In the genomic region with DNA sequence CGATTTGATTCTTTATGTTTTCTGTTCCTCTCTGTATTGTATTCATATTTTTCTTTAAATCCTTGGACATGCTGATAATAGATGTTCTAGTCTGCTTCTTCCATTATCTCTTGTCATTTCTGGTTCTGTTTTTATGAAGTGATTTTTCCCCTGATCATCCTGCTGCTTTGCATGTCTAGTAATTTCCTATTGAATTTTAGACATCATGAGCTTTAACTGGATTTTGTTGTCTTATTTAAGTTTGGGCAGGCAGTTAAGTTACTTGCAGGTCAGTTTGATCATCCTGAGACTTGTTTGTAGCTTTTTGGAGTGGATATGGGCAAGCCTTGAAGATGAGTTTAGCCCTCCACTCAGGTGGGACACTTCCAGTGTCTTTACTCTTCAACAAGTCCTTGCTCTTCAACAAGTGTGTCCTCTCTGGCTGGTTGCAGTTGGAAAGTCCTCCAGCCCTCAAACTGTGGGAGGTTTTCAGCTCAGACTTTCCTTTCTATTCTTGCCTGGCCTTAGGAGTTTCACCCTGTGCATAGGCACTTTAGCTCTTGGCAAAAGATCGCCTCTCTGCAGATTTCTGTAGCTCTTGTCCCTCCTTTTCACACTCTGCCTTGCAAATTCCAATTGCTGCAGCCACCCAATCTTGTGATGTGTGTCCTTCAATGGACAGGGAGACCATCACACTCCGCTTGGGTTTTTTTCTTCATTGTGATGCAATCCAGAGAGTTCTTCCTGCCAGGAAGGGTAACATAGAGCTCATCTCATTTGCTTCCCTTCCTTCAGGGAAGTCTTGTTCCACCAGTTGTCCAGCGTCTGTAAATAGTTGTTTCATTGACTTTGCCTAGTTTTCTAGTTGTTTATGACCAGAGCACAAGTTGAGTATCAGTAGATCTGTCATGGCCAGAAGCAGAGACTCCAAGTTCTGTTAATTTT, we compare ENCODE assay signal across 17 cellular contexts.
"Had no signal": no experiment of that assay in that cellular context is flagged by ENCODE, and none has a peak within 500 bp of the region (broad histone marks: within the 10 kb centered on the region; RNA-seq: fewer than 3 reads in every experiment).

No MANE protein-coding gene starts in this region.

- H3K27ac Mint-ChIP-seq: activated CD8-positive, alpha-beta T cell treated with anti-CD3 and anti-CD28 coated beads for 36 hours; activated naive CD8-positive, alpha-beta T cell treated with anti-CD3 and anti-CD28 coated beads, Interleukin-2, amount 50 U/mL, for 24 hours; effector memory CD8-positive, alpha-beta T cell; naive thymus-derived CD4-positive, alpha-beta T cell; stimulated activated memory B cell treated with anti-CD40 and anti-IgM and Interleukin-4, amounts not matched to agents 10 μg/mL and 1 μg/mL and 100 μg/mL, for 72 hours; T-helper 17 cell had no signal

- H3K27ac ChIP-seq: tibial artery, vagina had no signal

- H3K27me3 Mint-ChIP-seq: activated CD8-positive, alpha-beta T cell treated with anti-CD3 and anti-CD28 coated beads for 36 hours; activated naive CD8-positive, alpha-beta T cell treated with anti-CD3 and anti-CD28 coated beads, Interleukin-2, amount 50 U/mL, for 24 hours; effector memory CD8-positive, alpha-beta T cell; naive thymus-derived CD4-positive, alpha-beta T cell; stimulated activated memory B cell treated with anti-CD40 and anti-IgM and Interleukin-4, amounts not matched to agents 10 μg/mL and 1 μg/mL and 100 μg/mL, for 72 hours; T-helper 17 cell had no signal

- H3K4me3 ChIP-seq: tibial artery, vagina had no signal

- H3K9me3 ChIP-seq: vagina had no signal

- H3K4me1 ChIP-seq: tibial artery had no signal

- ATAC-seq: activated CD8-positive, alpha-beta T cell treated with anti-CD3 and anti-CD28 coated beads for 36 hours; activated naive CD8-positive, alpha-beta T cell treated with anti-CD3 and anti-CD28 coated beads, Interleukin-2, amount 50 U/mL, for 24 hours; effector memory CD8-positive, alpha-beta T cell; naive thymus-derived CD4-positive, alpha-beta T cell; stimulated activated memory B cell treated with anti-CD40 and anti-IgM and Interleukin-4, amounts not matched to agents 10 μg/mL and 1 μg/mL and 100 μg/mL, for 72 hours; T-helper 17 cell had no signal

- H3K27me3 ChIP-seq: tibial artery, vagina had no signal

- FAIRE-seq: astrocyte, islet of Langerhans had no signal

- H3K4me1 Mint-ChIP-seq: stimulated activated memory B cell treated with anti-CD40 and anti-IgM and Interleukin-4, amounts not matched to agents 10 μg/mL and 1 μg/mL and 100 μg/mL, for 72 hours had no signal

- H3K4me3 Mint-ChIP-seq: activated CD8-positive, alpha-beta T cell treated with anti-CD3 and anti-CD28 coated beads for 36 hours; activated naive CD8-positive, alpha-beta T cell treated with anti-CD3 and anti-CD28 coated beads, Interleukin-2, amount 50 U/mL, for 24 hours; effector memory CD8-positive, alpha-beta T cell; naive thymus-derived CD4-positive, alpha-beta T cell; stimulated activated memory B cell treated with anti-CD40 and anti-IgM and Interleukin-4, amounts not matched to agents 10 μg/mL and 1 μg/mL and 100 μg/mL, for 72 hours; T-helper 17 cell had no signal

- H3K36me3 ChIP-seq: vagina had no signal

- DNase-seq: activated CD4-positive, alpha-beta T cell treated with anti-CD3 and anti-CD28 coated beads for 4 hours; activated CD8-positive, alpha-beta memory T cell treated with anti-CD3 and anti-CD28 coated beads, Interleukin-2, amount 50 U/mL, for 4 hours; activated CD8-positive, alpha-beta T cell treated with anti-CD3 and anti-CD28 coated beads for 36 hours; activated naive CD4-positive, alpha-beta T cell treated with Interleukin-2 at 50 U/mL for 16 hours; activated naive CD8-positive, alpha-beta T cell treated with anti-CD3 and anti-CD28 coated beads, Interleukin-2, amount 50 U/mL, for 24 hours; dermis blood vessel endothelial cell; effector memory CD8-positive, alpha-beta T cell; erythroblast; mammary epithelial cell; naive thymus-derived CD4-positive, alpha-beta T cell; stimulated activated CD4-positive, alpha-beta T cell treated with anti-CD3 and anti-CD28 coated beads, Interleukin-2, amount 100 ng/mL, for 48 hours; T-helper 17 cell; tibial artery had no signal
